8 cellular contexts compared by ENCODE assay signal in the genomic region with DNA sequence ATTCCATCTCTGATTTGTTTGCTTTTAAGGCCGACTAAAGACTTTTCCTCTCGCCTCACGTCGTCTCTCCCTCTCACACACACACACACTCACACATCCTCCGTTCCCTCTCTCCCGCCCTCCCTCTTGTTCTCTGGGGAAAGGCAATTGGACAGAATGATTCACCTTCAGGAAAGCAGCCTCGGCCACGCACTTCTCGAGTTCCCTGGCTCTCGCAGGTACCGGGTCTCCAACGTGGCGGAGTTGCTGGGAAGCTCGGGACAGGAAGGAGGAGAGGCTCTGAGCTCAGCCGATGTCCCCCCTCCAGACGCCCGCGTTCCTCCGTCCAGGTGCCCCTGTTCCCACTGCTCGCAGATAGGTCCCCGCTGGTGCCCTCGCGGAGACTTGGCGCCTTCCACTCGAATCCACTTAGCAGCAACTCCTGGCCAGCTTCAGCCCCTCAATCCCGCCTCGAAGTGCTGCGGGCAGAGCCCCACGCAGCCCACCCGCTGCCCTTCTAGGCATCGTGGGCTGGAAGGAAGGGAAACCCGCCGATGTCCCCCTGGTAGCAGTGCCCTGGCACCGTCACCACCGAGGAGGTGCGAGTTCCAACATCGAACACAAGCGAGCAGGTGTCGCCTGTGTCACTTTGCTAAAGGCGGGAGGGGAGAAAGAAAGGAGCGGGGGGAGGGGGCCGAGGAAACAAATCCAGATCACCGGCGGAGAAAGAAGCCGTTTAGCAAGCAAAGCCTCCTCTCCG.
DNase-seq lines count a peak whose midpoint lies in the region; ATAC-seq, FAIRE-seq and TF ChIP-seq lines count a peak whose summit lies in the region.

No MANE protein-coding gene starts in this region.

- DNase-seq in A549 (ENCODE audit: low read depth in 1 of 2, low spot score in 1 of 2): peak in 1 of 2 experiments; percentile 16
- no peak for DNase-seq in HCT116 (ENCODE audit: low read depth, low spot score)
- peak; percentile 67 for DNase-seq in activated CD4-positive, alpha-beta T cell treated with anti-CD3 and anti-CD28 coated beads, Interleukin-2, amount 10 ng/mL, durations not matched to agents 24 days and 14 days
- no peak for DNase-seq in esophagus squamous epithelium (lab: John Stamatoyannopoulos, UW)
- no peak for DNase-seq in neural crest cell (ENCODE audit: low read depth, low spot score)
- DNase-seq in aorta: peak; percentile 40 to 79
- no peak for DNase-seq in NCI-H1436 treated with DMSO at 0.1 percent for 48 hours (lab: John Stamatoyannopoulos, UW)

- CTCF ChIA-PET in A549 (lab: Yijun Ruan, JAX) (interaction anchor here (1.1 to 1.5 kb wide), 8 partner anchors 10 to 1375 kb away, joined by 3 to 6 read pairs (median 4); no protein-coding TSS in a partner anchor), HCT116 (lab: Charles Lee) (interaction anchor here (1.4 kb wide), 1 partner anchor 11 kb away, joined by 4 read pairs; no protein-coding TSS in a partner anchor)

- H3K4me3 Mint-ChIP-seq in activated CD4-positive, alpha-beta T cell treated with anti-CD3 and anti-CD28 coated beads, Interleukin-2, amount 10 ng/mL, durations not matched to agents 24 days and 14 days: peak overlapping the region; percentile 85
- H3K4me3 Mint-ChIP-seq in neural crest cell: peak overlapping the region; percentile 87

- POLR2A ChIA-PET in A549 (lab: Yijun Ruan, JAX): no interaction called here
- POLR2A ChIA-PET in HCT116 (lab: Charles Lee): no interaction called here

- H3K4me1 Mint-ChIP-seq in activated CD4-positive, alpha-beta T cell treated with anti-CD3 and anti-CD28 coated beads, Interleukin-2, amount 10 ng/mL, durations not matched to agents 24 days and 14 days: peaks cover 20% of the 10 kb centered on the region
- peaks cover 19% of the 10 kb centered on the region for H3K4me1 Mint-ChIP-seq in neural crest cell

- no peak for TF ChIP-seq EP300 in A549 (IDR thresholded peaks at IDR 0.05)

- H3K36me3 ChIP-seq in HCT116 (ENCODE audit: control insufficient read depth in 1 of 2, insufficient read depth in 2 of 2, low read length in 2 of 2): no peaks in the 10 kb centered on the region
- H3K36me3 ChIP-seq in esophagus squamous epithelium: no peaks in the 10 kb centered on the region
- no peaks in the 10 kb centered on the region for H3K36me3 ChIP-seq in aorta (ENCODE audit: control insufficient read depth in 1 of 2, insufficient read depth in 2 of 2, low read length in 1 of 2)

- peaks cover 10% of the 10 kb centered on the region; the same call in 2 of the 3 replicates for H3K4me1 ChIP-seq in A549
- H3K4me1 ChIP-seq in HCT116 (ENCODE audit: control insufficient read depth in 1 of 2, insufficient read depth in 2 of 2, low read length in 2 of 2): no peaks in the 10 kb centered on the region
- peaks cover 19 to 27% (median 23%) of the 10 kb centered on the region in 3 donors for H3K4me1 ChIP-seq in esophagus squamous epithelium
- H3K4me1 ChIP-seq in aorta (ENCODE audit: control insufficient read depth in 1 of 2, insufficient read depth in 2 of 2, low read length in 2 of 2): no peaks in the 10 kb centered on the region

- H3K4me3 ChIP-seq in A549: peak overlapping the region; percentile 38
- H3K4me3 ChIP-seq in HCT116 (replicated peaks in 1 of 2; ENCODE audit: low read depth in 1 of 2, low read length in 2 of 2): no peak overlapping the region
- peak overlapping the region; percentile 13 to 59 (median 30) for H3K4me3 ChIP-seq in esophagus squamous epithelium
- peak overlapping the region; percentile 62 to 67 for H3K4me3 ChIP-seq in aorta (ENCODE audit: low read length in 2 of 2)

- H3K9me3 Mint-ChIP-seq in activated CD4-positive, alpha-beta T cell treated with anti-CD3 and anti-CD28 coated beads, Interleukin-2, amount 10 ng/mL, durations not matched to agents 24 days and 14 days: no peaks in the 10 kb centered on the region
- no peaks in the 10 kb centered on the region for H3K9me3 Mint-ChIP-seq in neural crest cell

- H4K20me1 ChIP-seq in HCT116 (ENCODE audit: insufficient read depth): no peaks in the 10 kb centered on the region

- no peaks in the 10 kb centered on the region for H3K9me2 ChIP-seq in HCT116 (ENCODE audit: insufficient read depth)

- H3K9ac ChIP-seq in HCT116 (ENCODE audit: low read length): no peak overlapping the region

- FAIRE-seq in A549 (lab: Jason Lieb, UNC): no peak

- H2AFZ ChIP-seq in HCT116 (ENCODE audit: low read depth, low read length, poor library complexity, severe bottlenecking): peak overlapping the region; percentile 54

- H3K79me2 ChIP-seq in HCT116 (ENCODE audit: insufficient read depth, low read length): no peaks in the 10 kb centered on the region

- RAD21 ChIA-PET in HCT116 (lab: Charles Lee; ENCODE audit: low non-redundant PET in 1 of 2, low total read pairs in 2 of 2, uncharacterized antibody in 2 of 2, unreplicated experiment in 2 of 2): no interaction called here

- H3K27me3 Mint-ChIP-seq in activated CD4-positive, alpha-beta T cell treated with anti-CD3 and anti-CD28 coated beads, Interleukin-2, amount 10 ng/mL, durations not matched to agents 24 days and 14 days: peaks cover 69% of the 10 kb centered on the region
- peaks cover 86% of the 10 kb centered on the region for H3K27me3 Mint-ChIP-seq in neural crest cell (ENCODE audit: low read depth)

- H3K27ac Mint-ChIP-seq in activated CD4-positive, alpha-beta T cell treated with anti-CD3 and anti-CD28 coated beads, Interleukin-2, amount 10 ng/mL, durations not matched to agents 24 days and 14 days: no peak overlapping the region
- no peak overlapping the region for H3K27ac Mint-ChIP-seq in neural crest cell (ENCODE audit: unreplicated experiment)

- WGBS in A549 (ENCODE audit: missing lambda C conversion rate): 17% methylated on average over 44 of the region's 46 CpGs
- 0 to 1% methylated on average over 19 to 27 of the region's 46 CpGs for WGBS in esophagus squamous epithelium, 2 donors
- 1% methylated on average over 46 of the region's 46 CpGs for WGBS in aorta, 2 donors

- TF ChIP-seq CTCF in A549 (IDR thresholded peaks at IDR 0.05) (no peak), HCT116 (IDR thresholded peaks at IDR 0.05 in 2 of 3, conservative IDR thresholded peaks at IDR 0.05 in 1 of 3; ENCODE audit: borderline replicate concordance in 1 of 3, insufficient read depth in 1 of 3, low read depth in 2 of 3, low read length in 2 of 3) (no peak), esophagus squamous epithelium (IDR thresholded peaks at IDR 0.05) (no peak), neural crest cell (conservative IDR thresholded peaks at IDR 0.05) (no peak)

- H3K9me3 ChIP-seq in A549 (no peaks in the 10 kb centered on the region), HCT116 (ENCODE audit: control insufficient read depth in 1 of 2, insufficient read depth in 1 of 2, low read depth in 1 of 2, low read length in 2 of 2) (no peaks in the 10 kb centered on the region), esophagus squamous epithelium (no peaks in the 10 kb centered on the region), aorta (ENCODE audit: control insufficient read depth, low read length) (no peaks in the 10 kb centered on the region)

- peaks cover 2% of the 10 kb centered on the region for H3K36me3 Mint-ChIP-seq in activated CD4-positive, alpha-beta T cell treated with anti-CD3 and anti-CD28 coated beads, Interleukin-2, amount 10 ng/mL, durations not matched to agents 24 days and 14 days (ENCODE audit: low read depth)
- no peaks in the 10 kb centered on the region for H3K36me3 Mint-ChIP-seq in neural crest cell (ENCODE audit: low read depth)

- H3K27me3 ChIP-seq in HCT116 (ENCODE audit: insufficient read depth, low read length): no peaks in the 10 kb centered on the region
- peaks cover 10 to 49% (median 17%) of the 10 kb centered on the region in 4 donors for H3K27me3 ChIP-seq in esophagus squamous epithelium
- H3K27me3 ChIP-seq in aorta (ENCODE audit: control insufficient read depth in 1 of 2, insufficient read depth in 2 of 2, low read length in 1 of 2): no peaks in the 10 kb centered on the region

- peak overlapping the region in 1 of 2 experiments; percentile 42; a peak in 2 of 6 replicates for H3K27ac ChIP-seq in A549
- H3K27ac ChIP-seq in HCT116 (ENCODE audit: low read depth, low read length): no peak overlapping the region
- no peak overlapping the region for H3K27ac ChIP-seq in esophagus squamous epithelium
- H3K27ac ChIP-seq in aorta (ENCODE audit: low read depth in 1 of 2, low read length in 2 of 2): no peak overlapping the region

- intact Hi-C loops in HCT116 (cut with micrococcal nuclease) (no loop called here), esophagus squamous epithelium (cut with DNase I) (no loop called here), aorta (cut with DNase I) (loop anchor here (5.0 to 10.0 kb wide), 2 partner anchors 190 to 1507 kb away; no protein-coding TSS in a partner anchor)
- intact Hi-C loops in activated CD4-positive, alpha-beta T cell treated with anti-CD3 and anti-CD28 coated beads, Interleukin-2, amount 10 ng/mL, durations not matched to agents 24 days and 14 days (cut with micrococcal nuclease): loop anchor here (1.0 kb wide), 2 partner anchors 69 to 186 kb away; no protein-coding TSS in a partner anchor

- TF ChIP-seq RAD21 in A549 (conservative IDR thresholded peaks at IDR 0.05 in 1 of 2, IDR thresholded peaks at IDR 0.05 in 1 of 2) (no peak), HCT116 (IDR thresholded peaks at IDR 0.05; ENCODE audit: low read depth) (no peak)

- ATAC-seq in A549 (peak; percentile 48 to 53; a peak in 5 of 6 replicates), HCT116 (no peak), aorta (ENCODE audit: low FRiP score) (peak; percentile 71), GM21423 (IDR thresholded peaks at IDR 0.05; ENCODE audit: unreplicated experiment) (no peak)

- peak overlapping the region; percentile 85 for H3K4me2 ChIP-seq in A549
- H3K4me2 ChIP-seq in HCT116 (ENCODE audit: low read length): peak overlapping the region; percentile 38

- TF ChIP-seq POLR2A in A549 (IDR thresholded peaks at IDR 0.05; ENCODE audit: low read length) (no peak), HCT116 (IDR thresholded peaks at IDR 0.05; ENCODE audit: borderline replicate concordance, extremely low read depth, insufficient read depth, insufficient read length) (no peak), esophagus squamous epithelium (IDR thresholded peaks at IDR 0.05) (no peak)

- BruUV-seq in HCT116 (replicated peaks; lab: Mats Ljungman, UMichigan): no TSS peak

TF ChIP-seq in HCT116, 20 proteins besides CTCF, POLR2A, EP300 and RAD21 (continues in another document):
- TF ChIP-seq EZH2phosphoT487 (IDR thresholded peaks at IDR 0.05; ENCODE audit: borderline replicate concordance) (no peak), YY1 (IDR thresholded peaks at IDR 0.05; ENCODE audit: extremely low read depth, insufficient replicate concordance, low read depth, low read length) (no peak), ATF3 (IDR thresholded peaks at IDR 0.05) (no peak)

Comparison
In these comparisons a context has a peak if more than half of its experiments do, and no peak if none do; other contexts are left out.
1. ATAC-seq: peak in A549 (2 of 2) and aorta (single experiment); none in HCT116 (single experiment) and GM21423 (single experiment).
2. DNase-seq: peak in activated CD4-positive, alpha-beta T cell treated with anti-CD3 and anti-CD28 coated beads, Interleukin-2, amount 10 ng/mL, durations not matched to agents 24 days and 14 days (single experiment) and aorta (2 of 2); none in HCT116 (single experiment), esophagus squamous epithelium (single experiment), neural crest cell (single experiment) and NCI-H1436 treated with DMSO at 0.1 percent for 48 hours (single experiment).
3. H3K4me3 ChIP-seq: peak in A549 (single experiment), esophagus squamous epithelium (4 of 4) and aorta (2 of 2); none in HCT116 (0 of 2).
4. intact Hi-C loops: an anchor here in activated CD4-positive, alpha-beta T cell treated with anti-CD3 and anti-CD28 coated beads, Interleukin-2, amount 10 ng/mL, durations not matched to agents 24 days and 14 days (1.0 kb wide) and aorta (5.0 to 10.0 kb wide); none called in HCT116 and esophagus squamous epithelium.